ENCODE assay signal across 21 cellular contexts in the genomic region with DNA sequence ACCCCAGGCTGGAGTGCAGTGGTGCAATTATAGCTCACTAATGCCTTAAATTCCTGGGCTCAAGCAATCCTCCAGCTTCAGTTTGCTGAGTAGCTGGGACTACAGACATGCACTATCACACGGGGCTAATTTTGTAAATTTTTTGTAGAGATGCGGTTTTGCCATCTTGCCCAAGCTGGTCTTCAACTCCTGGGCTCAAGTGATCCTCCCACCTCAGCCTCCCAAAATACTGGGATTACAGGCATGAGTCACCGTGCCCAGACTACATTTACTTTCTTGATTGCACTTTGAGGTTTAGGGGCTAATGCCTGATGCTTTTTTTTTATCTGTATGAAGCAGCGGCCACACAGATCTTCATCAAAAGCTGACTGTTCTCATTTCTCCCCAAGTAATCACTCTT.
A peak's percentile ranks its signal among the peaks of the same experiment; 100 is the strongest.
DNase-seq lines count a peak whose midpoint lies in the region; ATAC-seq and TF ChIP-seq lines count a peak whose summit lies in the region.
"Had no signal": no experiment of that assay in that cellular context is flagged by ENCODE, and none has a peak within 500 bp of the region (broad histone marks: within the 10 kb centered on the region; RNA-seq: fewer than 3 reads in every experiment).

No MANE protein-coding gene starts in this region.

- H3K36me3 ChIP-seq in adipocyte (ENCODE audit: control insufficient read depth, insufficient read depth, low read length, severe bottlenecking) (no peaks in the 10 kb centered on the region), neural progenitor cell (no peaks in the 10 kb centered on the region), gastrocnemius medialis (no peaks in the 10 kb centered on the region)

- H3K4me3 ChIP-seq in adipocyte (ENCODE audit: low read length) (no peak overlapping the region), neural progenitor cell (no peak overlapping the region), gastrocnemius medialis (no peak overlapping the region)
- H3K4me3 ChIP-seq: SK-N-MC had no signal

- H2AFZ ChIP-seq in neural progenitor cell (replicated peaks) = peak overlapping the region; percentile 13

- no peaks in the 10 kb centered on the region for H3K4me1 ChIP-seq in adipocyte (ENCODE audit: control insufficient read depth, insufficient read depth, low read length)
- H3K4me1 ChIP-seq in neural progenitor cell = peaks cover 5% of the 10 kb centered on the region
- H3K4me1 ChIP-seq in gastrocnemius medialis = no peaks in the 10 kb centered on the region

- H3K27me3 ChIP-seq in adipocyte (replicated peaks; ENCODE audit: control insufficient read depth, insufficient read depth, low read length) (no peaks in the 10 kb centered on the region), neural progenitor cell (no peaks in the 10 kb centered on the region), gastrocnemius medialis (no peaks in the 10 kb centered on the region)

- H3K79me2 ChIP-seq in neural progenitor cell (ENCODE audit: low read depth) = no peaks in the 10 kb centered on the region

- H3K27ac Mint-ChIP-seq in neural progenitor cell = no peak overlapping the region
- H3K27ac Mint-ChIP-seq: CD14-positive monocyte had no signal

- DNase-seq in ELF-1 (ENCODE audit: low read depth, low spot score) = peak; percentile 21
- peak; percentile 76 for DNase-seq in MV-4-11 (lab: John Stamatoyannopoulos, UW)
- peak; percentile 28 for DNase-seq in adipocyte (ENCODE audit: low read depth)
- no peak for DNase-seq in neural progenitor cell (ENCODE audit: low spot score)
- no peak for DNase-seq in mesenteric fat pad (ENCODE audit: low spot score)
- no peak for DNase-seq in gastrocnemius medialis
- DNase-seq: AML-193, EL, H7, Kasumi-1, NCI-H1436 treated with DMSO at 0.1 percent for 48 hours, NCI-H2029 treated with DMSO at 0.1 percent for 48 hours, NCI-H2171 treated with DMSO at 0.1 percent for 48 hours, NCI-H510A, NCI-H82 had no signal

- H4K20me1 ChIP-seq in neural progenitor cell (ENCODE audit: low read depth) = no peaks in the 10 kb centered on the region

- no peak for ATAC-seq in HG03196 (IDR thresholded peaks at IDR 0.05; ENCODE audit: unreplicated experiment)
- no peak for ATAC-seq in HG03571 (IDR thresholded peaks at IDR 0.05; ENCODE audit: unreplicated experiment)
- ATAC-seq in gastrocnemius medialis = no peak
- ATAC-seq: Panc1, Right ventricle myocardium inferior had no signal

- no peak overlapping the region for H3K4me2 ChIP-seq in neural progenitor cell

- peaks cover 5% of the 10 kb centered on the region for H3K36me3 Mint-ChIP-seq in neural progenitor cell
- H3K36me3 Mint-ChIP-seq: CD14-positive monocyte had no signal

- intact Hi-C loops in gastrocnemius medialis (cut with DNase I; ENCODE audit: low total_unique reads) = loop anchor here (10.0 kb wide), 1 partner anchor 55 kb away; no protein-coding TSS in a partner anchor

- TF ChIP-seq CTCF in neural progenitor cell (IDR thresholded peaks at IDR 0.05) (no peak), gastrocnemius medialis (IDR thresholded peaks at IDR 0.05 in 4 of 5, conservative IDR thresholded peaks at IDR 0.05 in 1 of 5) (no peak)

- H3K27ac ChIP-seq in neural progenitor cell (no peak overlapping the region), gastrocnemius medialis (no peak overlapping the region)
- H3K27ac ChIP-seq: SK-N-MC had no signal

- H3K9me3 ChIP-seq in adipocyte (ENCODE audit: control insufficient read depth, low read length) = no peaks in the 10 kb centered on the region
- no peaks in the 10 kb centered on the region for H3K9me3 ChIP-seq in neural progenitor cell (ENCODE audit: low read depth)
- H3K9me3 ChIP-seq in gastrocnemius medialis = no peaks in the 10 kb centered on the region

- H3K9ac ChIP-seq in adipocyte (ENCODE audit: low read length) (no peak overlapping the region), neural progenitor cell (no peak overlapping the region)

- H3K4me3 Mint-ChIP-seq in neural progenitor cell = no peak overlapping the region

- no peaks in the 10 kb centered on the region for H3F3A ChIP-seq in neural progenitor cell (ENCODE audit: low read depth)

- H3K4me1 Mint-ChIP-seq in neural progenitor cell = peaks cover 8% of the 10 kb centered on the region

- in situ Hi-C loops in gastrocnemius medialis (cut with MboI; ENCODE audit: low sequenced_read_pairs in 4 of 4) = no loop called here

- no peak for TF ChIP-seq POLR2A in gastrocnemius medialis (IDR thresholded peaks at IDR 0.05)

- H3K27me3 Mint-ChIP-seq in neural progenitor cell (ENCODE audit: insufficient read depth, low read depth) = no peaks in the 10 kb centered on the region

- peaks cover 8% of the 10 kb centered on the region for H3K9me3 Mint-ChIP-seq in neural progenitor cell

Comparison
In these comparisons a context has a peak if more than half of its experiments do, and no peak if none do; other contexts are left out.
1. DNase-seq: peak in ELF-1 (single experiment), MV-4-11 (single experiment) and adipocyte (single experiment); none in neural progenitor cell (single experiment), mesenteric fat pad (single experiment) and gastrocnemius medialis (0 of 2).